8 cellular contexts compared by ENCODE assay signal in the genomic region with DNA sequence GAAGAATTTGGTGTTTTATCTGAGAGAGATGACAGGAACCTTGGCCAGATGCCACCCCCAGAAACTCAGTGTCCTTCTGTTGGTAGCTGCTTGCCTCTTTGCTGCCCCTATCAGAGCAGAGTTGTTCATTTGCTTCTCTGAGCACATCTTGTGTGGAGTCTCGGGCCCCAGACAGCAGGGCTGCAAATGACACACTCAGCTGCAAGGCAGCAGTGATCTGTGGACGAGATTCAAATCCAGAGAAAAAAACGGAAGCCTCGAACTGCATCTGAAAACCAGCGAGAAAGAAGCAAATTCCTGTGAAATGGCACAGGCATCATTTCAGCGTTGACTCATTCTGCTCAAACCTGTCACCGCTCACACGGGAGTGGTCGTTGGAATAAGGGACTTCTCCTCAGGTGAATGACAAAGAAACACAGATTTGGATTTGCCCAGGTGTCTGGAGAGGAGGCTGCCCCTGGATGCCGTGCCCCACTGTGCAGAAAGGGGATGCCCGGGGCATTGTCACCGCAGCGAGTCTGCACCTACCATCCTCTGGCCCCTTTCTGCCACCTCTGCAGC.
DNase-seq lines count a peak whose midpoint lies in the region; ATAC-seq and TF ChIP-seq lines count a peak whose summit lies in the region.

No MANE protein-coding gene starts in this region.

- TF ChIP-seq POLR2A in gastroesophageal sphincter (IDR thresholded peaks at IDR 0.05): no peak

- ATAC-seq in CD4-positive, alpha-beta T cell (ENCODE audit: poor library complexity): peak; percentile 53
- ATAC-seq in gastroesophageal sphincter: no peak

- H3K4me1 ChIP-seq in GM23248 (ENCODE audit: insufficient read depth) (peaks cover 20% of the 10 kb centered on the region), gastroesophageal sphincter (no peaks in the 10 kb centered on the region)

- H3K4me1 Mint-ChIP-seq in CD4-positive, alpha-beta T cell (ENCODE audit: low read depth): peaks cover 63% of the 10 kb centered on the region
- peaks cover 58% of the 10 kb centered on the region for H3K4me1 Mint-ChIP-seq in activated naive CD4-positive, alpha-beta T cell treated with anti-CD3 and anti-CD28 coated beads for 36 hours (ENCODE audit: low read depth)

- peak overlapping the region; percentile 72 for H3K4me3 Mint-ChIP-seq in CD4-positive, alpha-beta T cell
- H3K4me3 Mint-ChIP-seq in activated naive CD4-positive, alpha-beta T cell treated with anti-CD3 and anti-CD28 coated beads for 36 hours: peak overlapping the region; percentile 63

- no peaks in the 10 kb centered on the region for H3K9me3 ChIP-seq in CD4-positive, alpha-beta T cell (ENCODE audit: control insufficient read depth, low read length)
- H3K9me3 ChIP-seq in GM23248 (ENCODE audit: low read depth) (no peaks in the 10 kb centered on the region), gastroesophageal sphincter (peaks cover 0 to 8% (median 0%) of the 10 kb centered on the region in 3 donors)

- intact Hi-C loops in CD4-positive, alpha-beta T cell (cut with DNase I, micrococcal nuclease): loop anchor here in 1 of 2 experiments (10.0 kb wide), 2 partner anchors 53 to 143 kb away; a partner anchor contains a TSS
- intact Hi-C loops in activated naive CD4-positive, alpha-beta T cell treated with anti-CD3 and anti-CD28 coated beads for 36 hours (cut with micrococcal nuclease): no loop called here

- peaks cover 3% of the 10 kb centered on the region for H3K9me3 Mint-ChIP-seq in CD4-positive, alpha-beta T cell
- peaks cover 3% of the 10 kb centered on the region for H3K9me3 Mint-ChIP-seq in activated naive CD4-positive, alpha-beta T cell treated with anti-CD3 and anti-CD28 coated beads for 36 hours

- no peak for TF ChIP-seq EP300 in gastroesophageal sphincter (IDR thresholded peaks at IDR 0.05)

- H3K4me3 ChIP-seq in GM23248 (peak overlapping the region; percentile 33; the same call in 1 of the 2 replicates), gastroesophageal sphincter (no peak overlapping the region)

- TF ChIP-seq CTCF in CD4-positive, alpha-beta T cell (IDR thresholded peaks at IDR 0.05): no peak
- TF ChIP-seq CTCF in gastroesophageal sphincter (IDR thresholded peaks at IDR 0.05): no peak

- no peaks in the 10 kb centered on the region for H3K27me3 ChIP-seq in CD4-positive, alpha-beta T cell (ENCODE audit: control insufficient read depth, insufficient read depth, low read length)
- H3K27me3 ChIP-seq in GM23248 (replicated peaks; ENCODE audit: insufficient read depth) (no peaks in the 10 kb centered on the region), gastroesophageal sphincter (no peaks in the 10 kb centered on the region)

- H3K36me3 Mint-ChIP-seq in CD4-positive, alpha-beta T cell (ENCODE audit: low read depth): no peaks in the 10 kb centered on the region
- H3K36me3 Mint-ChIP-seq in activated naive CD4-positive, alpha-beta T cell treated with anti-CD3 and anti-CD28 coated beads for 36 hours (ENCODE audit: low read depth): peaks cover 4% of the 10 kb centered on the region

- H3K27me3 Mint-ChIP-seq in CD4-positive, alpha-beta T cell: no peaks in the 10 kb centered on the region
- H3K27me3 Mint-ChIP-seq in activated naive CD4-positive, alpha-beta T cell treated with anti-CD3 and anti-CD28 coated beads for 36 hours (ENCODE audit: low read depth): no peaks in the 10 kb centered on the region

- no peaks in the 10 kb centered on the region for H4K20me1 ChIP-seq in GM23248 (ENCODE audit: insufficient read depth)

- no peaks in the 10 kb centered on the region for H3K9me2 ChIP-seq in GM23248 (ENCODE audit: insufficient read depth)

- POLR2A ChIA-PET in CD4-positive, alpha-beta T cell (lab: Charles Lee): interaction anchor here (0.6 to 3.2 kb wide), 41 partner anchors 9 to 1137 kb away, joined by 3 to 74 read pairs (median 5); a partner anchor contains a TSS

- in situ Hi-C loops in GM23248 (cut with MboI): no loop called here

- peak overlapping the region; percentile 92 for H3K27ac Mint-ChIP-seq in CD4-positive, alpha-beta T cell
- H3K27ac Mint-ChIP-seq in activated naive CD4-positive, alpha-beta T cell treated with anti-CD3 and anti-CD28 coated beads for 36 hours: peak overlapping the region; percentile 96

- H3K36me3 ChIP-seq in GM23248 (ENCODE audit: low read depth): no peaks in the 10 kb centered on the region
- H3K36me3 ChIP-seq in gastroesophageal sphincter: no peaks in the 10 kb centered on the region

- peak overlapping the region; percentile 42 for H3K9ac ChIP-seq in GM23248

- 8 to 10% methylated on average over 13 of the region's 13 CpGs for WGBS in GM23248 (ENCODE audit: low coverage in 1 of 2, low lambda C conversion rate in 2 of 2, missing lambda C conversion rate in 2 of 2), 2 experiments
- WGBS in gastroesophageal sphincter (ENCODE audit: low coverage in 1 of 2), 2 donors: 42 to 70% methylated on average over 5 to 7 of the region's 13 CpGs

- H2AFZ ChIP-seq in GM23248: peak overlapping the region; percentile 61

- H3F3A ChIP-seq in GM23248 (ENCODE audit: insufficient read depth): no peaks in the 10 kb centered on the region

- no peaks in the 10 kb centered on the region for H3K79me2 ChIP-seq in GM23248 (ENCODE audit: insufficient read depth)

- H3K27ac ChIP-seq in CD4-positive, alpha-beta T cell (ENCODE audit: low read depth, low read length): peak overlapping the region; percentile 80
- peak overlapping the region; percentile 13 for H3K27ac ChIP-seq in GM23248
- H3K27ac ChIP-seq in gastroesophageal sphincter: no peak overlapping the region

- peak; percentile 32 to 63 (median 48) for DNase-seq in CD4-positive, alpha-beta T cell
- peak; percentile 74 for DNase-seq in GM23248
- peak; percentile 84 for DNase-seq in RPMI7951 (ENCODE audit: low read depth)
- DNase-seq in activated naive CD4-positive, alpha-beta T cell treated with anti-CD3 and anti-CD28 coated beads for 36 hours: peak; percentile 83
- peak; percentile 15 for DNase-seq in putamen (ENCODE audit: low spot score)
- no peak for DNase-seq in SKM-1 treated with dmso at 0.1 percent for 144 hours (lab: John Stamatoyannopoulos, UW; ENCODE audit: unreplicated experiment)
- DNase-seq in NCI-H146 treated with DMSO at 0.1 percent for 48 hours (lab: John Stamatoyannopoulos, UW; ENCODE audit: unreplicated experiment): no peak

- CTCF ChIA-PET in CD4-positive, alpha-beta T cell (lab: Charles Lee): interaction anchor here (1.0 to 7.7 kb wide), 11 partner anchors 13 to 145 kb away, joined by 3 to 36 read pairs (median 4); a partner anchor contains a TSS
- CTCF ChIA-PET in activated naive CD4-positive, alpha-beta T cell treated with anti-CD3 and anti-CD28 coated beads for 36 hours (lab: Charles Lee): interaction anchor here (1.2 to 4.9 kb wide), 8 partner anchors 54 to 1054 kb away, joined by 3 to 33 read pairs (median 4); a partner anchor contains a TSS

- H3K4me2 ChIP-seq in GM23248 (ENCODE audit: unreplicated experiment): peak overlapping the region; percentile 72

Comparison
In these comparisons a context has a peak if more than half of its experiments do, and no peak if none do; other contexts are left out.
1. DNase-seq: peak in CD4-positive, alpha-beta T cell (10 of 10), GM23248 (single experiment), RPMI7951 (single experiment), activated naive CD4-positive, alpha-beta T cell treated with anti-CD3 and anti-CD28 coated beads for 36 hours (single experiment) and putamen (single experiment); none in SKM-1 treated with dmso at 0.1 percent for 144 hours (single experiment) and NCI-H146 treated with DMSO at 0.1 percent for 48 hours (single experiment).
2. H3K27ac ChIP-seq: peak in CD4-positive, alpha-beta T cell (single experiment) and GM23248 (single experiment); none in gastroesophageal sphincter (0 of 4).